Comparison of ENCODE assay signal across 13 cellular contexts in the genomic region with DNA sequence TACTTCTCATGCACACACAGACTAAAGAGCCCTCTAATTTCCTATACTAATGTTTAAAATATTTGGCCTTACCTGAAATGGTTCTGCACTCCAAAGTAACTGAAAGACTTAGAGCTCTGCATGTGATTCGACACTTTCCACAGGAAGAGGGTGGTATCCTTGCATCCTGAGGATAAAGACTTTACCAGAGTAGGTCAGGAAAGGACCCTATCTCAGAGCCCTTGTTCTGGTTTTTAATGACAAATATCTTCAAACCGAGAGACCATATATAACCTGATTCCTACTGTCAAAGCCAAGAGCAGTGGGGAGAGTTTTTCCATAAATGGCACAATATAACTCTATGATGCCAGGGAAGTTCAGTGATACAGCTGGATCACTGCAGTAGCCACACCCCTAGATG. TPM values are rescaled to one million over a fixed set of nuclear protein-coding genes. Genes with fewer than 3 reads are reported as not detected.
DNase-seq lines count a peak whose midpoint lies in the region; ATAC-seq and TF ChIP-seq lines count a peak whose summit lies in the region.
"Had no signal": no experiment of that assay in that cellular context is flagged by ENCODE, and none has a peak within 500 bp of the region (broad histone marks: within the 10 kb centered on the region; RNA-seq: fewer than 3 reads in every experiment).

A gene with protein sequence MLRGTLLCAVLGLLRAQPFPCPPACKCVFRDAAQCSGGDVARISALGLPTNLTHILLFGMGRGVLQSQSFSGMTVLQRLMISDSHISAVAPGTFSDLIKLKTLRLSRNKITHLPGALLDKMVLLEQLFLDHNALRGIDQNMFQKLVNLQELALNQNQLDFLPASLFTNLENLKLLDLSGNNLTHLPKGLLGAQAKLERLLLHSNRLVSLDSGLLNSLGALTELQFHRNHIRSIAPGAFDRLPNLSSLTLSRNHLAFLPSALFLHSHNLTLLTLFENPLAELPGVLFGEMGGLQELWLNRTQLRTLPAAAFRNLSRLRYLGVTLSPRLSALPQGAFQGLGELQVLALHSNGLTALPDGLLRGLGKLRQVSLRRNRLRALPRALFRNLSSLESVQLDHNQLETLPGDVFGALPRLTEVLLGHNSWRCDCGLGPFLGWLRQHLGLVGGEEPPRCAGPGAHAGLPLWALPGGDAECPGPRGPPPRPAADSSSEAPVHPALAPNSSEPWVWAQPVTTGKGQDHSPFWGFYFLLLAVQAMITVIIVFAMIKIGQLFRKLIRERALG (minus strand): TSS at position 101 of the 400 bp plus-strand sequence. CDS start 984 bp downstream, outside the sequence.

- no peaks in the 10 kb centered on the region for H3K9me3 Mint-ChIP-seq in activated naive CD8-positive, alpha-beta T cell treated with anti-CD3 and anti-CD28 coated beads, Interleukin-2, amount 10 ng/mL, durations not matched to agents 7 days and 5 days
- H3K9me3 Mint-ChIP-seq: nephron progenitor cell had no signal

- WGBS in mesendoderm (ENCODE audit: extremely low coverage, insufficient coverage, low lambda C conversion rate) = no CpG with 5 or more reads among the region's 2 CpGs
- WGBS in thymus = 18% methylated on average over 2 of the region's 2 CpGs
- WGBS in mesenchymal stem cell = 100% methylated on average over 1 of the region's 2 CpGs

- no peak within 1 kb of the TSS for H2AFZ ChIP-seq in mesenchymal stem cell (ENCODE audit: low read depth, low read length)

- DNase-seq in cardiac muscle cell (ENCODE audit: low read depth in 1 of 2, low spot score in 1 of 2) (no peak), left ventricle myocardium superior (no peak), mesendoderm (no peak), mesenchymal stem cell (no peak)
- DNase-seq in activated naive CD8-positive, alpha-beta T cell treated with anti-CD3 and anti-CD28 coated beads, Interleukin-2, amount 10 ng/mL, durations not matched to agents 7 days and 5 days = no peak
- DNase-seq: NCI-H1092; nephron progenitor cell; NK-92 treated with Interleukin-12 subunit alpha and Interleukin-12 subunit beta, amount 100 ng/mL, for 24 hours had no signal

- POLR2A ChIA-PET in activated naive CD8-positive, alpha-beta T cell treated with anti-CD3 and anti-CD28 coated beads, Interleukin-2, amount 10 ng/mL, durations not matched to agents 7 days and 5 days (lab: Charles Lee) = interaction anchor here (0.7 kb wide), 1 partner anchor 65 kb away, joined by 4 read pairs; no protein-coding TSS in a partner anchor

- peak within 1 kb of the TSS; percentile 84 for H3K4me3 Mint-ChIP-seq in activated naive CD8-positive, alpha-beta T cell treated with anti-CD3 and anti-CD28 coated beads, Interleukin-2, amount 10 ng/mL, durations not matched to agents 7 days and 5 days
- H3K4me3 Mint-ChIP-seq: brain, nephron progenitor cell had no signal

- H3K56ac ChIP-seq in mesendoderm (ENCODE audit: low read length) = peak within 1 kb of the TSS; percentile 31

- H4K8ac ChIP-seq in mesendoderm (ENCODE audit: low read depth, low read length) = no peak within 1 kb of the TSS
- H4K8ac ChIP-seq in mesenchymal stem cell (ENCODE audit: low read length) = no peak within 1 kb of the TSS

- peaks cover 6% of the 10 kb centered on the region for H3K27me3 Mint-ChIP-seq in activated naive CD8-positive, alpha-beta T cell treated with anti-CD3 and anti-CD28 coated beads, Interleukin-2, amount 10 ng/mL, durations not matched to agents 7 days and 5 days

- H2BK5ac ChIP-seq in mesendoderm (ENCODE audit: low read length) (no peak within 1 kb of the TSS), mesenchymal stem cell (ENCODE audit: low read depth, low read length, poor library complexity, severe bottlenecking) (no peak within 1 kb of the TSS)

- H4K91ac ChIP-seq in mesenchymal stem cell (ENCODE audit: low read length) = no peak within 1 kb of the TSS

- H3K4me1 ChIP-seq in cardiac muscle cell (ENCODE audit: low read depth) (no peaks in the 10 kb centered on the region), mesendoderm (ENCODE audit: control insufficient read depth, low read depth, low read length) (peaks cover 2% of the 10 kb centered on the region), thymus (ENCODE audit: control insufficient read depth, insufficient read depth, low read length) (peaks cover 24% of the 10 kb centered on the region), mesenchymal stem cell (ENCODE audit: control insufficient read depth, insufficient read depth, low read depth, low read length) (peaks cover 12% of the 10 kb centered on the region)

- H3K4ac ChIP-seq in mesendoderm (ENCODE audit: low read depth, low read length) = no peak within 1 kb of the TSS
- H3K4ac ChIP-seq in mesenchymal stem cell (ENCODE audit: low read depth in 1 of 2, low read length in 2 of 2) = no peak within 1 kb of the TSS

- no peak for TF ChIP-seq CTCF in cardiac muscle cell (IDR thresholded peaks at IDR 0.05; ENCODE audit: low read depth, low read length)

- H3K4me3 ChIP-seq in cardiac muscle cell = peak within 1 kb of the TSS; percentile 0
- H3K4me3 ChIP-seq in mesendoderm (ENCODE audit: low read length) = no peak within 1 kb of the TSS
- H3K4me3 ChIP-seq in thymus (ENCODE audit: low read length) = peak within 1 kb of the TSS; percentile 43
- H3K4me3 ChIP-seq in mesenchymal stem cell (ENCODE audit: insufficient read depth in 1 of 2, low read depth in 1 of 2, low read length in 2 of 2) = peak within 1 kb of the TSS in 1 of 2 experiments; percentile 45

- no peak for ATAC-seq in left ventricle myocardium superior
- ATAC-seq in activated naive CD8-positive, alpha-beta T cell treated with anti-CD3 and anti-CD28 coated beads, Interleukin-2, amount 10 ng/mL, durations not matched to agents 7 days and 5 days (ENCODE audit: low read depth) = no peak
- ATAC-seq in HG03378 (IDR thresholded peaks at IDR 0.05; ENCODE audit: unreplicated experiment) = no peak
- ATAC-seq in GM21515 (IDR thresholded peaks at IDR 0.05; ENCODE audit: unreplicated experiment) = no peak

- no peaks in the 10 kb centered on the region for H3K9me3 ChIP-seq in cardiac muscle cell (ENCODE audit: low read depth)
- no peaks in the 10 kb centered on the region for H3K9me3 ChIP-seq in thymus (ENCODE audit: control insufficient read depth)
- H3K9me3 ChIP-seq in mesenchymal stem cell (ENCODE audit: control insufficient read depth, low read length) = no peaks in the 10 kb centered on the region

- H3K23ac ChIP-seq in mesendoderm (ENCODE audit: low read length) (no peak within 1 kb of the TSS), mesenchymal stem cell (ENCODE audit: low read length in 2 of 2) (no peak within 1 kb of the TSS)

- no peak within 1 kb of the TSS for H2BK12ac ChIP-seq in mesenchymal stem cell (ENCODE audit: low read length in 2 of 2)

- H3K36me3 Mint-ChIP-seq in activated naive CD8-positive, alpha-beta T cell treated with anti-CD3 and anti-CD28 coated beads, Interleukin-2, amount 10 ng/mL, durations not matched to agents 7 days and 5 days = no peaks in the 10 kb centered on the region
- H3K36me3 Mint-ChIP-seq: brain had no signal

- H3K9ac ChIP-seq in mesendoderm (ENCODE audit: low read length) (no peak within 1 kb of the TSS), mesenchymal stem cell (ENCODE audit: low read length) (no peak within 1 kb of the TSS)

- H3K79me1 ChIP-seq in mesendoderm (ENCODE audit: low read length) (no peaks in the 10 kb centered on the region), mesenchymal stem cell (replicated peaks; ENCODE audit: low read length, poor library complexity, severe bottlenecking) (no peaks in the 10 kb centered on the region)

- H4K5ac ChIP-seq in mesendoderm (ENCODE audit: low read length) = no peak within 1 kb of the TSS

- no peak within 1 kb of the TSS for H3K18ac ChIP-seq in mesendoderm (ENCODE audit: low read length)
- no peak within 1 kb of the TSS for H3K18ac ChIP-seq in mesenchymal stem cell (ENCODE audit: low read depth in 1 of 2, low read length in 2 of 2)

- H3K79me2 ChIP-seq in mesendoderm (ENCODE audit: control insufficient read depth, insufficient read depth, low read length) = no peaks in the 10 kb centered on the region

- peaks cover 38% of the 10 kb centered on the region for H3K4me1 Mint-ChIP-seq in activated naive CD8-positive, alpha-beta T cell treated with anti-CD3 and anti-CD28 coated beads, Interleukin-2, amount 10 ng/mL, durations not matched to agents 7 days and 5 days

- H3K14ac ChIP-seq in mesenchymal stem cell (ENCODE audit: low read length in 2 of 2) = no peak within 1 kb of the TSS

- intact Hi-C loops in left ventricle myocardium superior (cut with micrococcal nuclease) = no loop called here

- H3K27me3 ChIP-seq in cardiac muscle cell (peaks cover 33% of the 10 kb centered on the region), mesendoderm (ENCODE audit: insufficient read depth, low read length, poor library complexity) (peaks cover 7% of the 10 kb centered on the region), thymus (ENCODE audit: control insufficient read depth, insufficient read depth) (peaks cover 24% of the 10 kb centered on the region), mesenchymal stem cell (ENCODE audit: control insufficient read depth in 1 of 2, insufficient read depth in 1 of 2, low read length in 2 of 2) (peaks cover 19 to 48% of the 10 kb centered on the region in 2 experiments)

- H3K4me2 ChIP-seq in mesendoderm (ENCODE audit: low read length) (no peak within 1 kb of the TSS), mesenchymal stem cell (ENCODE audit: low read length, poor library complexity, severe bottlenecking) (no peak within 1 kb of the TSS)

- H2BK15ac ChIP-seq in mesendoderm (replicated peaks; ENCODE audit: low read depth) (no peak within 1 kb of the TSS), mesenchymal stem cell (ENCODE audit: low read depth, poor library complexity, severe bottlenecking) (no peak within 1 kb of the TSS)

- H3K27ac ChIP-seq in cardiac muscle cell (no peak within 1 kb of the TSS), mesendoderm (ENCODE audit: low read depth, low read length) (no peak within 1 kb of the TSS), thymus (ENCODE audit: low read depth) (peak within 1 kb of the TSS; percentile 25), mesenchymal stem cell (ENCODE audit: low read length, poor library complexity, severe bottlenecking) (no peak within 1 kb of the TSS)
- H3K27ac ChIP-seq: C4-2B had no signal

- H2BK120ac ChIP-seq in mesendoderm (ENCODE audit: low read depth, low read length) (no peak within 1 kb of the TSS), mesenchymal stem cell (ENCODE audit: low read depth, low read length) (no peak within 1 kb of the TSS)

- H2AK5ac ChIP-seq in mesendoderm (ENCODE audit: low read length) (no peak within 1 kb of the TSS), mesenchymal stem cell (ENCODE audit: low read length, severe bottlenecking) (no peak within 1 kb of the TSS)

- H3K36me3 ChIP-seq in cardiac muscle cell (peaks cover 8% of the 10 kb centered on the region), mesendoderm (ENCODE audit: control insufficient read depth, insufficient read depth, low read length) (no peaks in the 10 kb centered on the region), thymus (ENCODE audit: control insufficient read depth, insufficient read depth) (no peaks in the 10 kb centered on the region), mesenchymal stem cell (ENCODE audit: control insufficient read depth in 1 of 2, insufficient read depth in 2 of 2, low read depth in 1 of 2, low read length in 2 of 2) (peaks cover 6 to 30% of the 10 kb centered on the region in 2 experiments)

- H3K27ac Mint-ChIP-seq in activated naive CD8-positive, alpha-beta T cell treated with anti-CD3 and anti-CD28 coated beads, Interleukin-2, amount 10 ng/mL, durations not matched to agents 7 days and 5 days = peak within 1 kb of the TSS; percentile 77
- H3K27ac Mint-ChIP-seq: nephron progenitor cell had no signal

RNA-seq across cellular contexts. Expression of the gene that starts here (rescaled TPM):
- 0.83 and 0.95 TPM in 2 replicates for total RNA-seq in cardiac muscle cell
- 0.21 TPM in 1 of 2 replicates, not detected in the other for polyA plus RNA-seq in cardiac muscle cell
- total RNA-seq in left ventricle myocardium superior = not detected
- total RNA-seq in activated naive CD8-positive, alpha-beta T cell treated with anti-CD3 and anti-CD28 coated beads, Interleukin-2, amount 10 ng/mL, durations not matched to agents 7 days and 5 days = 1 to 10 TPM; 2.2 to 2.3 TPM
- polyA plus RNA-seq in mesendoderm (2013, experiment 1 of 2) = 0.01 TPM
- 0.03 TPM for polyA plus RNA-seq in mesendoderm (2013, experiment 2 of 2)
- polyA plus RNA-seq in thymus = 0.64 TPM
- polyA plus RNA-seq in mesenchymal stem cell (2013, experiment 1 of 2) = 0.03 TPM
- polyA plus RNA-seq in mesenchymal stem cell (2013, experiment 2 of 2) = 0.03 TPM
